9 cellular contexts compared by ENCODE assay signal in the genomic region with DNA sequence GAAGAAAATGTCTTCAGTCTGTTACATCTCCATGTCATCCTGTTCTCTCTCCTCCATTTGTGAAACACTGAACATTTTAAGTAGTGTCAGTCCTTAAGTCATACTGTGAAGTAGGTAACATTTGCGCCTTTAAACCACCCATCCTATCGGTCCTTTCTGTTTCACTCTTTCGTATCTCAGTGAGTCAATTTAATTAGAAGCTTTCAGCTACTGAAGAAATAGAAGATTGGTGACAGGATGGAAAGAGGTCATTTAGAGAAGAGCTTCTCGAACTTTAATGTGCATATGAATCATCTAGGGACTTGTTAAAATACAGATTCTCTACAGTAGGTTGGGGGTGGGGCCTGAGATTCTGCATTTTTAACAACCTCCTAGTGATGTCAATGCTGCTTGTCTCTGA.
"Had no signal": no experiment of that assay in that cellular context is flagged by ENCODE, and none has a peak within 500 bp of the region (broad histone marks: within the 10 kb centered on the region; RNA-seq: fewer than 3 reads in every experiment).

No MANE protein-coding gene starts in this region.

- H3K27ac Mint-ChIP-seq: nephron progenitor cell had no signal

- ATAC-seq: esophagus mucosa, sciatic nerve had no signal

- H3K4me3 Mint-ChIP-seq: nephron progenitor cell had no signal

- DNase-seq: activated effector memory CD4-positive, alpha-beta T cell treated with anti-CD3 and anti-CD28 coated beads, Interleukin-2, amount 50 U/mL, for 16 hours; hypothalamus; kidney glomerular epithelial cell; nephron progenitor cell; spleen; tibial artery; uterus had no signal
